Comparison of ENCODE assay signal across 1 cellular context in the genomic region with DNA sequence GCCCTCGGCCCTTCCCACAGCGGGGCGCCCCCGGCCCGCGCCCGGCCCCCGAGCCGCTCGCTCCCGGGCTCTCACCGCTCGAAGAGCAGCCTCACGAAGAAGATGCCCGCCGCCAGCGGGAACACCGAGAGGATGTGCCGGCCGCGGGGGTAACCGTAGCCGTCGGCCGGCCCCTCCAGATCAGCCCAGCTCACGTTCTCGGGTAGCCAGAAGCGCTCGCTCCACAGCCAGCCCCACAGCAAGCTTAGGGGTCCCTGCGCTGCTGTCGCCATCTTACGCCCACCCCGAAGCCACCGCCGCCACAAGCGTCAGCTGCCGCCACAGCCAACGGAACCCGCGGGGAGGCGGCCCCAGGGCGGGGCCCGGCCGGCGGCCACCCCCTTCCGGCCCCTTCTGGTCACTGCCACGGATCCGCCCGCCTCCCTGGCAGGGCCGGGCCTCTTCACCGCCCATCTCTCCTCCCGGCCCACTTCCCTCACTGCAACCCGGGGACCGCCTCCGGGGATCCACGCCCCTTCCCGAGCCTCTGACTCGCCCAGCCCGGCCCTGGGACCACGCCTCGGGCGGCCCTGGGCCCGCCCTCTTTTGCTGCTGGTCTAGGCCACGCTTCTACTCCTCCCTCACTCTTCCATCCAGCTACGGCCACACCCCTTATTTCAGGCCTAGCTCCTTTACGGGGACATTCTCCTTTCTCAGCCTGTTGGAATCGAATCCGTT.
TF ChIP-seq lines count a peak whose summit lies in the region.

A gene with protein sequence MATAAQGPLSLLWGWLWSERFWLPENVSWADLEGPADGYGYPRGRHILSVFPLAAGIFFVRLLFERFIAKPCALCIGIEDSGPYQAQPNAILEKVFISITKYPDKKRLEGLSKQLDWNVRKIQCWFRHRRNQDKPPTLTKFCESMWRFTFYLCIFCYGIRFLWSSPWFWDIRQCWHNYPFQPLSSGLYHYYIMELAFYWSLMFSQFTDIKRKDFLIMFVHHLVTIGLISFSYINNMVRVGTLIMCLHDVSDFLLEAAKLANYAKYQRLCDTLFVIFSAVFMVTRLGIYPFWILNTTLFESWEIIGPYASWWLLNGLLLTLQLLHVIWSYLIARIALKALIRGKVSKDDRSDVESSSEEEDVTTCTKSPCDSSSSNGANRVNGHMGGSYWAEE (minus strand): TSS at position 344 of the 717 bp plus-strand sequence. CDS start 72 bp downstream, at position 272.

TF ChIP-seq in GM12878, 131 proteins besides CTCF, POLR2A, EP300 and RAD21 (continued from another document):
- TF ChIP-seq, protein P1, sequence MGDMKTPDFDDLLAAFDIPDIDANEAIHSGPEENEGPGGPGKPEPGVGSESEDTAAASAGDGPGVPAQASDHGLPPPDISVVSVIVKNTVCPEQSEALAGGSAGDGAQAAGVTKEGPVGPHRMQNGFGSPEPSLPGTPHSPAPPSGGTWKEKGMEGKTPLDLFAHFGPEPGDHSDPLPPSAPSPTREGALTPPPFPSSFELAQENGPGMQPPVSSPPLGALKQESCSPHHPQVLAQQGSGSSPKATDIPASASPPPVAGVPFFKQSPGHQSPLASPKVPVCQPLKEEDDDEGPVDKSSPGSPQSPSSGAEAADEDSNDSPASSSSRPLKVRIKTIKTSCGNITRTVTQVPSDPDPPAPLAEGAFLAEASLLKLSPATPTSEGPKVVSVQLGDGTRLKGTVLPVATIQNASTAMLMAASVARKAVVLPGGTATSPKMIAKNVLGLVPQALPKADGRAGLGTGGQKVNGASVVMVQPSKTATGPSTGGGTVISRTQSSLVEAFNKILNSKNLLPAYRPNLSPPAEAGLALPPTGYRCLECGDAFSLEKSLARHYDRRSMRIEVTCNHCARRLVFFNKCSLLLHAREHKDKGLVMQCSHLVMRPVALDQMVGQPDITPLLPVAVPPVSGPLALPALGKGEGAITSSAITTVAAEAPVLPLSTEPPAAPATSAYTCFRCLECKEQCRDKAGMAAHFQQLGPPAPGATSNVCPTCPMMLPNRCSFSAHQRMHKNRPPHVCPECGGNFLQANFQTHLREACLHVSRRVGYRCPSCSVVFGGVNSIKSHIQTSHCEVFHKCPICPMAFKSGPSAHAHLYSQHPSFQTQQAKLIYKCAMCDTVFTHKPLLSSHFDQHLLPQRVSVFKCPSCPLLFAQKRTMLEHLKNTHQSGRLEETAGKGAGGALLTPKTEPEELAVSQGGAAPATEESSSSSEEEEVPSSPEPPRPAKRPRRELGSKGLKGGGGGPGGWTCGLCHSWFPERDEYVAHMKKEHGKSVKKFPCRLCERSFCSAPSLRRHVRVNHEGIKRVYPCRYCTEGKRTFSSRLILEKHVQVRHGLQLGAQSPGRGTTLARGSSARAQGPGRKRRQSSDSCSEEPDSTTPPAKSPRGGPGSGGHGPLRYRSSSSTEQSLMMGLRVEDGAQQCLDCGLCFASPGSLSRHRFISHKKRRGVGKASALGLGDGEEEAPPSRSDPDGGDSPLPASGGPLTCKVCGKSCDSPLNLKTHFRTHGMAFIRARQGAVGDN (IDR thresholded peaks at IDR 0.05): 0 out of 2 replicates have a peak, but pooled peaks have one; percentile 20
- TF ChIP-seq, protein P2, sequence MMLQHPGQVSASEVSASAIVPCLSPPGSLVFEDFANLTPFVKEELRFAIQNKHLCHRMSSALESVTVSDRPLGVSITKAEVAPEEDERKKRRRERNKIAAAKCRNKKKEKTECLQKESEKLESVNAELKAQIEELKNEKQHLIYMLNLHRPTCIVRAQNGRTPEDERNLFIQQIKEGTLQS (IDR thresholded peaks at IDR 0.05; ENCODE audit: borderline replicate concordance, extremely low read depth, low read depth, low read length): no peak
- TF ChIP-seq MEF2A (IDR thresholded peaks at IDR 0.05; ENCODE audit: insufficient read depth, low read depth, low read length) (no peak), POU2F2 (IDR thresholded peaks at IDR 0.05; ENCODE audit: borderline replicate concordance, low read depth, low read length) (peak; percentile 44; the same call in 1 of the 3 replicates), RUNX3 (IDR thresholded peaks at IDR 0.05; ENCODE audit: low read length) (peak; percentile 52; the same call in 1 of the 2 replicates), MXI1 (IDR thresholded peaks at IDR 0.05; ENCODE audit: low read depth, low read length) (peak; percentile 76), BHLHE40 (IDR thresholded peaks at IDR 0.05; ENCODE audit: borderline replicate concordance in 1 of 2, low read depth in 2 of 2, low read length in 1 of 2) (peak; percentile 37 to 86; a peak in 2 of 4 replicates), NR2F1 (conservative IDR thresholded peaks at IDR 0.05) (peak; percentile 29; the same call in 1 of the 2 replicates), SRF (IDR thresholded peaks at IDR 0.05; ENCODE audit: low read depth in 2 of 2, low read length in 2 of 2) (0 out of 4 replicates have a peak, but pooled peaks of 1 of the 2 experiments have one; percentile 17), ZNF622 (IDR thresholded peaks at IDR 0.05) (no peak), CREB1 (IDR thresholded peaks at IDR 0.05; ENCODE audit: low read depth) (peak; percentile 76), SPI1 (IDR thresholded peaks at IDR 0.05; ENCODE audit: borderline replicate concordance, insufficient read depth, low read depth, low read length) (peak; percentile 54; the same call in 1 of the 2 replicates), ZNF217 (IDR thresholded peaks at IDR 0.05) (no peak), ZZZ3 (IDR thresholded peaks at IDR 0.05; ENCODE audit: control insufficient read depth, insufficient read length, low read depth) (no peak), SMAD1 (IDR thresholded peaks at IDR 0.05; ENCODE audit: low read depth, partially characterized antibody) (no peak), RB1 (IDR thresholded peaks at IDR 0.05; ENCODE audit: borderline replicate concordance) (peak; percentile 73; the same call in 1 of the 2 replicates), PAX5 (IDR thresholded peaks at IDR 0.05; ENCODE audit: borderline replicate concordance, low read depth, low read length) (no peak), DPF2 (IDR thresholded peaks at IDR 0.05) (peak; percentile 93), HCFC1 (IDR thresholded peaks at IDR 0.05; ENCODE audit: low read length) (no peak)
- TF ChIP-seq, protein P3, sequence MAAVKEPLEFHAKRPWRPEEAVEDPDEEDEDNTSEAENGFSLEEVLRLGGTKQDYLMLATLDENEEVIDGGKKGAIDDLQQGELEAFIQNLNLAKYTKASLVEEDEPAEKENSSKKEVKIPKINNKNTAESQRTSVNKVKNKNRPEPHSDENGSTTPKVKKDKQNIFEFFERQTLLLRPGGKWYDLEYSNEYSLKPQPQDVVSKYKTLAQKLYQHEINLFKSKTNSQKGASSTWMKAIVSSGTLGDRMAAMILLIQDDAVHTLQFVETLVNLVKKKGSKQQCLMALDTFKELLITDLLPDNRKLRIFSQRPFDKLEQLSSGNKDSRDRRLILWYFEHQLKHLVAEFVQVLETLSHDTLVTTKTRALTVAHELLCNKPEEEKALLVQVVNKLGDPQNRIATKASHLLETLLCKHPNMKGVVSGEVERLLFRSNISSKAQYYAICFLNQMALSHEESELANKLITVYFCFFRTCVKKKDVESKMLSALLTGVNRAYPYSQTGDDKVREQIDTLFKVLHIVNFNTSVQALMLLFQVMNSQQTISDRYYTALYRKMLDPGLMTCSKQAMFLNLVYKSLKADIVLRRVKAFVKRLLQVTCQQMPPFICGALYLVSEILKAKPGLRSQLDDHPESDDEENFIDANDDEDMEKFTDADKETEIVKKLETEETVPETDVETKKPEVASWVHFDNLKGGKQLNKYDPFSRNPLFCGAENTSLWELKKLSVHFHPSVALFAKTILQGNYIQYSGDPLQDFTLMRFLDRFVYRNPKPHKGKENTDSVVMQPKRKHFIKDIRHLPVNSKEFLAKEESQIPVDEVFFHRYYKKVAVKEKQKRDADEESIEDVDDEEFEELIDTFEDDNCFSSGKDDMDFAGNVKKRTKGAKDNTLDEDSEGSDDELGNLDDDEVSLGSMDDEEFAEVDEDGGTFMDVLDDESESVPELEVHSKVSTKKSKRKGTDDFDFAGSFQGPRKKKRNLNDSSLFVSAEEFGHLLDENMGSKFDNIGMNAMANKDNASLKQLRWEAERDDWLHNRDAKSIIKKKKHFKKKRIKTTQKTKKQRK (IDR thresholded peaks at IDR 0.05; ENCODE audit: low read depth, low read length): no peak
- TF ChIP-seq, protein P4, sequence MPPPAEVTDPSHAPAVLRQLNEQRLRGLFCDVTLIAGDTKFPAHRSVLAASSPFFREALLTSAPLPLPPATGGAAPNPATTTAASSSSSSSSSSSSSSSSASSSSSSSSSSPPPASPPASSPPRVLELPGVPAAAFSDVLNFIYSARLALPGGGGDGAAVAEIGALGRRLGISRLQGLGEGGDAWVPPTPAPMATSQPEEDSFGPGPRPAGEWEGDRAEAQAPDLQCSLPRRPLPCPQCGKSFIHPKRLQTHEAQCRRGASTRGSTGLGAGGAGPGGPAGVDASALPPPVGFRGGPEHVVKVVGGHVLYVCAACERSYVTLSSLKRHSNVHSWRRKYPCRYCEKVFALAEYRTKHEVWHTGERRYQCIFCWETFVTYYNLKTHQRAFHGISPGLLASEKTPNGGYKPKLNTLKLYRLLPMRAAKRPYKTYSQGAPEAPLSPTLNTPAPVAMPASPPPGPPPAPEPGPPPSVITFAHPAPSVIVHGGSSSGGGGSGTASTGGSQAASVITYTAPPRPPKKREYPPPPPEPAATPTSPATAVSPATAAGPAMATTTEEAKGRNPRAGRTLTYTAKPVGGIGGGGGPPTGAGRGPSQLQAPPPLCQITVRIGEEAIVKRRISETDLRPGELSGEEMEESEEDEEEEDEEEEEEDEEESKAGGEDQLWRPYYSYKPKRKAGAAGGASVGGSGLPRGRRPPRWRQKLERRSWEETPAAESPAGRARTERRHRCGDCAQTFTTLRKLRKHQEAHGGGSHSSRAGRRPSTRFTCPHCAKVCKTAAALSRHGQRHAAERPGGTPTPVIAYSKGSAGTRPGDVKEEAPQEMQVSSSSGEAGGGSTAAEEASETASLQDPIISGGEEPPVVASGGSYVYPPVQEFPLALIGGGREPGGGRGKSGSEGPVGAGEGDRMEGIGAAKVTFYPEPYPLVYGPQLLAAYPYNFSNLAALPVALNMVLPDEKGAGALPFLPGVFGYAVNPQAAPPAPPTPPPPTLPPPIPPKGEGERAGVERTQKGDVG (CRISPR knock-in tag; IDR thresholded peaks at IDR 0.05): 0 out of 2 replicates have a peak, but pooled peaks have one; percentile 60
- TF ChIP-seq, protein P5, sequence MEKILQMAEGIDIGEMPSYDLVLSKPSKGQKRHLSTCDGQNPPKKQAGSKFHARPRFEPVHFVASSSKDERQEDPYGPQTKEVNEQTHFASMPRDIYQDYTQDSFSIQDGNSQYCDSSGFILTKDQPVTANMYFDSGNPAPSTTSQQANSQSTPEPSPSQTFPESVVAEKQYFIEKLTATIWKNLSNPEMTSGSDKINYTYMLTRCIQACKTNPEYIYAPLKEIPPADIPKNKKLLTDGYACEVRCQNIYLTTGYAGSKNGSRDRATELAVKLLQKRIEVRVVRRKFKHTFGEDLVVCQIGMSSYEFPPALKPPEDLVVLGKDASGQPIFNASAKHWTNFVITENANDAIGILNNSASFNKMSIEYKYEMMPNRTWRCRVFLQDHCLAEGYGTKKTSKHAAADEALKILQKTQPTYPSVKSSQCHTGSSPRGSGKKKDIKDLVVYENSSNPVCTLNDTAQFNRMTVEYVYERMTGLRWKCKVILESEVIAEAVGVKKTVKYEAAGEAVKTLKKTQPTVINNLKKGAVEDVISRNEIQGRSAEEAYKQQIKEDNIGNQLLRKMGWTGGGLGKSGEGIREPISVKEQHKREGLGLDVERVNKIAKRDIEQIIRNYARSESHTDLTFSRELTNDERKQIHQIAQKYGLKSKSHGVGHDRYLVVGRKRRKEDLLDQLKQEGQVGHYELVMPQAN (conservative IDR thresholded peaks at IDR 0.05): peak; percentile 85
TF ChIP-seq in GM12878: peak in this region for 38.
